ENCODE assay signal across 9 cellular contexts in the genomic region with DNA sequence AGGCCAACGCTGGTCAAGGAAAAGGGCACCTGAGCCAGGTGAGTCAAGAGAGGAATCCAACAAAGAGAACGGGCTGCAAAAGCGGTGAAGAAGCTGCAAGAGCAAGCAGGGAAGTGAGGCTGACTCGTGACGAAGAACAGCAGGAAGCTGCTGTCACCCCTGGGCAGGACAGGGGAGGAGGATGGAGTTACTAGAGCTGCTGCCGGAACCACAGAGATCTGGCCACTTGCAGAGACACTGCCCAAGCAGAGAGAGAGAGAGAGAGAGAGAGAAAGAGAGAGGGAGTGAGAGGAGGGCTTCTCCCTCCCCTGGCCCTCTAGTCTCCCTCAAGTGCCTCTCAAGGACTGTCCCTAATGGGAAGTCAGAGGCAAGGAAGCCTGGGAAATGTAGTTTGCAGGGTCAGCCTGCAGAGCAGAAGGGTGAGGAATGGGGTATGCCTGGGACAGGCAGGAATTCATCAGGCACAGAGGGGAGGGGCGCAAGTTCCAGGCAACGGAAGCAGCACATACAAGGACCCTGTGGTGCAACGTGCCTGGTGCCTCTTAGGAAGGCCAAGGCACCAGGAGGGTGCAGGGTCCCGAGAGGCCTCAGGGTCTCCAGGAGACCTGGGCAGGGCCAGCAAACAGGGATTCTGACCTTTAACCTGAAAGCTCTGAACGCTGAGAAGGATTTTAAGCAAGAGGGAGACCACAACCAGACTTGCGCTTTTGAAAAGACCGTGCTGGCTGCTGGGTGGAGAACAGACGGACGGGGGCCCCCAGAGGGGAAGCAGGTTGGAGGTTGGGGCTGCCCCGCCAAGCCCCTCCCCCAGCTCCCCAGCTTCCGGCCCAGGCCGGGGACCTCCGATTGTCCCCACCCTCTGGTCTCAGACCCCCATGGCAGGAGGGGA. TPM values are rescaled to one million over a fixed set of nuclear protein-coding genes. Genes with fewer than 3 reads are reported as not detected.
A peak's percentile ranks its signal among the peaks of the same experiment; 100 is the strongest.
DNase-seq lines count a peak whose midpoint lies in the region; ATAC-seq, FAIRE-seq and TF ChIP-seq lines count a peak whose summit lies in the region.
"Had no signal": no experiment of that assay in that cellular context is flagged by ENCODE, and none has a peak within 500 bp of the region (broad histone marks: within the 10 kb centered on the region; RNA-seq: fewer than 3 reads in every experiment).

No MANE protein-coding gene starts in this region.

- TF ChIP-seq POLR2A in HepG2 (IDR thresholded peaks at IDR 0.05; ENCODE audit: insufficient read depth in 1 of 2, low read depth in 2 of 2, low read length in 2 of 2): peak; percentile 61 to 71
- no peak for TF ChIP-seq POLR2A in adrenal gland (IDR thresholded peaks at IDR 0.05)

- peak overlapping the region; percentile 96 for H3K4me2 ChIP-seq in HepG2 (ENCODE audit: low read depth, low read length)

- no peaks in the 10 kb centered on the region for H3K27me3 ChIP-seq in A673 (replicated peaks; ENCODE audit: insufficient read depth, low read depth, low read length, poor library complexity)
- no peaks in the 10 kb centered on the region for H3K27me3 ChIP-seq in H7 (ENCODE audit: control insufficient read depth, insufficient read depth, low read length)
- no peaks in the 10 kb centered on the region; a peak in 1 of 5 replicates for H3K27me3 ChIP-seq in HepG2 (ENCODE audit: control insufficient read depth in 1 of 2, insufficient read depth in 2 of 2, low read length in 2 of 2)
- H3K27me3 ChIP-seq in adrenal gland: no peaks in the 10 kb centered on the region

- no peaks in the 10 kb centered on the region for H3K79me2 ChIP-seq in HepG2 (ENCODE audit: insufficient read depth, low read length)

- H3K9ac ChIP-seq in HepG2 (ENCODE audit: insufficient read depth, low read depth, low read length): peak overlapping the region; percentile 72

- TF ChIP-seq CTCF in A673 (conservative IDR thresholded peaks at IDR 0.05; ENCODE audit: low read depth, low read length): no peak
- peak; percentile 29; the same call in 1 of the 2 replicates for TF ChIP-seq CTCF in HepG2 (CRISPR knock-in tag; IDR thresholded peaks at IDR 0.05)
- TF ChIP-seq CTCF in adrenal gland (IDR thresholded peaks at IDR 0.05): no peak

- H2AFZ ChIP-seq in HepG2 (ENCODE audit: low read length): no peak overlapping the region

- H3K4me1 ChIP-seq in A673 (ENCODE audit: insufficient read depth, low read length, poor library complexity, severe bottlenecking) (peaks cover 23% of the 10 kb centered on the region), HepG2 (ENCODE audit: insufficient read depth, low read length) (peaks cover 75% of the 10 kb centered on the region), adrenal gland (replicated peaks in 1 of 2) (peaks cover 0 to 27% of the 10 kb centered on the region in 2 donors)

- H4K20me1 ChIP-seq in HepG2 (ENCODE audit: insufficient read depth, low read length): no peaks in the 10 kb centered on the region

- TF ChIP-seq EP300 in HepG2 (IDR thresholded peaks at IDR 0.05; ENCODE audit: low read depth in 2 of 2, low read length in 2 of 2) (no peak; a peak in 1 of 4 replicates), HepG2 (CRISPR knock-in tag; IDR thresholded peaks at IDR 0.05; ENCODE audit: borderline replicate concordance) (peak; percentile 69)

- POLR2A ChIA-PET in A673 (lab: Charles Lee; ENCODE audit: low non-redundant PET): no interaction called here
- POLR2A ChIA-PET in HepG2 (lab: Yijun Ruan, JAX): interaction anchor here (1.3 to 4.5 kb wide), 11 partner anchors 9 to 358 kb away, joined by 5 to 293 read pairs (median 16); no protein-coding TSS in a partner anchor

- H3K4me3 ChIP-seq in A673 (ENCODE audit: low read depth, low read length, poor library complexity, severe bottlenecking): no peak overlapping the region
- no peak overlapping the region for H3K4me3 ChIP-seq in H7 (ENCODE audit: insufficient read depth, low read depth, low read length)
- peak overlapping the region; percentile 52 to 74 (median 65) for H3K4me3 ChIP-seq in HepG2 (replicated peaks in 1 of 3; ENCODE audit: insufficient read depth in 1 of 3, low read depth in 2 of 3, low read length in 3 of 3)
- H3K4me3 ChIP-seq in adrenal gland: no peak overlapping the region

- in situ Hi-C loops in HepG2 (cut with HindIII; ENCODE audit: extremely low pct_ligation_motif_present, low pct_unique_long_range_greater_than_20kb): loop anchor here (10.0 kb wide), 1 partner anchor 57 kb away; no protein-coding TSS in a partner anchor

- H3K27ac ChIP-seq in A673 (ENCODE audit: low read depth, low read length, poor library complexity, severe bottlenecking): no peak overlapping the region
- peak overlapping the region; percentile 93 for H3K27ac ChIP-seq in HepG2 (ENCODE audit: extremely low read length, insufficient read depth, low read length)
- H3K27ac ChIP-seq in adrenal gland: peak overlapping the region in 2 of 5 donors; percentile 42 to 56

- DNase-seq in A673 (ENCODE audit: low spot score) (peak; percentile 55), H7 (peak; percentile 93), activated T-cell treated with anti-CD3 and anti-CD28 coated beads for 1 hour (ENCODE audit: low read depth) (peak; percentile 9), HepG2 (ENCODE audit: low spot score) (peak; percentile 79), SW 1271 (lab: John Stamatoyannopoulos, UW) (no peak), adrenal gland (no peak), SKM-1 (lab: John Stamatoyannopoulos, UW; ENCODE audit: unreplicated experiment) (no peak)
- DNase-seq: amniotic stem cell had no signal

- peak; percentile 76 for ATAC-seq in HepG2
- ATAC-seq in GM18517 (IDR thresholded peaks at IDR 0.05; ENCODE audit: unreplicated experiment): no peak

- CTCF ChIA-PET in A673 (lab: Charles Lee): interaction anchor here (0.6 kb wide), 1 partner anchor 74 kb away, joined by 5 read pairs; no protein-coding TSS in a partner anchor
- CTCF ChIA-PET in HepG2 (lab: Yijun Ruan, JAX; ENCODE audit: low intra/inter-chr PET ratio, low total read pairs): no interaction called here

- no peaks in the 10 kb centered on the region for H3K36me3 ChIP-seq in A673 (ENCODE audit: insufficient read depth, low read length, poor library complexity, severe bottlenecking)
- H3K36me3 ChIP-seq in H7 (replicated peaks; ENCODE audit: control insufficient read depth, insufficient read depth, low read length): no peaks in the 10 kb centered on the region
- no peaks in the 10 kb centered on the region for H3K36me3 ChIP-seq in HepG2 (replicated peaks in 1 of 2; ENCODE audit: control insufficient read depth in 1 of 2, insufficient read depth in 2 of 2, low read length in 2 of 2)
- H3K36me3 ChIP-seq in adrenal gland (replicated peaks in 1 of 2): no peaks in the 10 kb centered on the region

- TF ChIP-seq RAD21 in HepG2 (CRISPR knock-in tag; IDR thresholded peaks at IDR 0.05): peak; percentile 10; the same call in 1 of the 2 replicates

- peak; percentile 91 for FAIRE-seq in HepG2 (lab: Jason Lieb, UNC)

- WGBS in HepG2 (ENCODE audit: low lambda C conversion rate): 3% methylated on average over 12 of the region's 19 CpGs
- 61 to 67% (median 64%) methylated on average over 15 to 19 of the region's 19 CpGs for WGBS in adrenal gland, 4 donors

- H3K9me3 ChIP-seq in A673 (ENCODE audit: low read depth, low read length, poor library complexity, severe bottlenecking): no peaks in the 10 kb centered on the region
- H3K9me3 ChIP-seq in HepG2 (ENCODE audit: low read length): no peaks in the 10 kb centered on the region
- H3K9me3 ChIP-seq in adrenal gland (replicated peaks in 1 of 3): no peaks in the 10 kb centered on the region

- intact Hi-C loops in A673 (cut with micrococcal nuclease; ENCODE audit: unreplicated experiment): no loop called here
- intact Hi-C loops in HepG2 (cut with micrococcal nuclease; ENCODE audit: unreplicated experiment): no loop called here
- intact Hi-C loops in adrenal gland (cut with DNase I): no loop called here

- BruUV-seq in A673 (replicated peaks; lab: Mats Ljungman, UMichigan) (no TSS peak), HepG2 (replicated peaks; lab: Mats Ljungman, UMichigan) (TSS peak; percentile 67)

TF ChIP-seq in HepG2, 621 proteins besides CTCF, POLR2A, EP300 and RAD21 (continues in another document):
- TF ChIP-seq PHF20 (CRISPR knock-in tag; IDR thresholded peaks at IDR 0.05): peak; percentile 19; the same call in 1 of the 2 replicates
- TF ChIP-seq ZNF501 (CRISPR knock-in tag; IDR thresholded peaks at IDR 0.05): peak; percentile 60; the same call in 1 of the 2 replicates
- TF ChIP-seq, protein P1, sequence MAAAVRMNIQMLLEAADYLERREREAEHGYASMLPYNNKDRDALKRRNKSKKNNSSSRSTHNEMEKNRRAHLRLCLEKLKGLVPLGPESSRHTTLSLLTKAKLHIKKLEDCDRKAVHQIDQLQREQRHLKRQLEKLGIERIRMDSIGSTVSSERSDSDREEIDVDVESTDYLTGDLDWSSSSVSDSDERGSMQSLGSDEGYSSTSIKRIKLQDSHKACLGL (CRISPR knock-in tag; IDR thresholded peaks at IDR 0.05): peak; percentile 20; the same call in 1 of the 2 replicates
- no peak for TF ChIP-seq ELF4 (CRISPR knock-in tag; IDR thresholded peaks at IDR 0.05; ENCODE audit: borderline replicate concordance)

RNA-seq across cellular contexts. Expression of a gene that starts 45.8 kb away (rescaled TPM):
- total RNA-seq in A673 (2021): not detected in 2 replicates
- not detected in 2 replicates for total RNA-seq in H7 (2014; rRNA removed; shearing (Covaris generic))
- not detected in 2 replicates for total RNA-seq in HepG2 (2016; rRNA removed; fragmentation: Illumina TruSeq; extraction: Trizol)
- total RNA-seq in HepG2 (2016; cell fraction: cytosol; rRNA removed; fragmentation: Illumina TruSeq; extraction: Trizol; ENCODE audit: low read depth): not detected in 2 replicates
- total RNA-seq in HepG2 (2016; cell fraction: insoluble cytoplasmic fraction; rRNA removed; fragmentation: Illumina TruSeq; extraction: Trizol): not detected in 2 replicates
- total RNA-seq in HepG2 (2016; cell fraction: membrane; rRNA removed; fragmentation: Illumina TruSeq; extraction: Trizol): not detected in 2 replicates
- total RNA-seq in HepG2 (2016; cell fraction: nucleus; rRNA removed; fragmentation: Illumina TruSeq; extraction: Trizol): not detected in 2 replicates
- not detected in 2 replicates for polyA plus RNA-seq in HepG2 (2011; rRNA removed)
- polyA plus RNA-seq in HepG2 (2011; cell fraction: cytosol; rRNA removed): not detected in 2 replicates
- not detected in 2 replicates for polyA plus RNA-seq in HepG2 (2011; cell fraction: nucleus; rRNA removed)
- polyA plus RNA-seq in HepG2 (2012): not detected in 2 replicates
- not detected in 2 replicates for polyA plus RNA-seq in HepG2 (2016; cell fraction: cytosol; fragmentation: Illumina TruSeq; extraction: Trizol; ENCODE audit: low read depth)
- polyA plus RNA-seq in HepG2 (2016; cell fraction: insoluble cytoplasmic fraction; fragmentation: Illumina TruSeq; extraction: Trizol; ENCODE audit: low read depth): not detected in 2 replicates
- polyA plus RNA-seq in HepG2 (2016; cell fraction: membrane; fragmentation: Illumina TruSeq; extraction: Trizol; ENCODE audit: low read depth): not detected in 2 replicates
- polyA plus RNA-seq in HepG2 (2016; cell fraction: nucleus; fragmentation: Illumina TruSeq; extraction: Trizol; ENCODE audit: insufficient read depth, low read depth): not detected in 2 replicates
- not detected in 2 replicates for polyA minus RNA-seq in HepG2 (2011; rRNA and poly(A)+ RNA removed; ENCODE audit: low replicate concordance)
- not detected in 2 replicates for polyA minus RNA-seq in HepG2 (2011; cell fraction: cytosol; rRNA and poly(A)+ RNA removed)
- not detected in 2 replicates for polyA minus RNA-seq in HepG2 (2011; cell fraction: nucleus; rRNA and poly(A)+ RNA removed)
- 1 to 10 TPM in 1 of 8 donors, under 1 TPM in 3, not detected in 4; 0.30 to 1.2 (median 0.47) TPM for total RNA-seq in adrenal gland
- 1 to 10 TPM in 2 of 3 donors, under 1 TPM in 1; 0.91 to 2.6 (median 1.7) TPM for polyA plus RNA-seq in adrenal gland

Comparison
In these comparisons a context has a peak if more than half of its experiments do, and no peak if none do; other contexts are left out.
1. DNase-seq: peak in A673 (single experiment), H7 (single experiment), activated T-cell treated with anti-CD3 and anti-CD28 coated beads for 1 hour (single experiment) and HepG2 (single experiment); none in SW 1271 (0 of 2), adrenal gland (0 of 7) and SKM-1 (single experiment).
2. H3K4me3 ChIP-seq: peak in HepG2 (3 of 3); none in A673 (single experiment), H7 (single experiment) and adrenal gland (0 of 4).
3. POLR2A ChIP-seq: peak in HepG2 (2 of 2); none in adrenal gland (0 of 2).